24 cellular contexts compared by ENCODE assay signal in genomic region chr6:114055758-114056157, GRCh38.
"Had no signal": no experiment of that assay in that cellular context is flagged by ENCODE, and none has a peak within 500 bp of the region (broad histone marks: within the 10 kb centered on the region; RNA-seq: fewer than 3 reads in every experiment).

No MANE protein-coding gene starts in this region.

- DNase-seq: activated CD4-positive, alpha-beta T cell treated with anti-CD3 and anti-CD28 coated beads for 48 hours; activated CD4-positive, alpha-beta T cell treated with anti-CD3 and anti-CD28 coated beads, Interleukin-2, amount 50 U/mL, for 4 hours; activated CD4-positive, CD25-positive, alpha-beta regulatory T cell treated with anti-CD3 and anti-CD28 coated beads, Interleukin-2, amount 50 U/mL, for 72 hours; activated CD8-positive, alpha-beta memory T cell treated with anti-CD3 and anti-CD28 coated beads, Interleukin-2, amount 10 ng/mL, durations not matched to agents 7 days and 5 days; activated effector memory CD4-positive, alpha-beta T cell treated with anti-CD3 and anti-CD28 coated beads, Interleukin-2, amount 50 U/mL, for 16 hours; activated naive CD4-positive, alpha-beta T cell treated with Interleukin-2 at 50 U/mL for 16 hours; activated naive CD8-positive, alpha-beta T cell treated with anti-CD3 and anti-CD28 coated beads, Interleukin-2, amount 50 U/mL, for 24 hours; activated T-cell treated with anti-CD3 and anti-CD28 coated beads, Interleukin-2, amount 50 U/mL, for 24 hours; brain microvascular endothelial cell; Kasumi-1; NCI-H1105 treated with DMSO at 0.1 percent for 48 hours; NCI-H1436 treated with DMSO at 0.1 percent for 48 hours; NCI-H2107; NCI-H446 treated with DMSO at 0.1 percent for 48 hours; NCI-H524 treated with DMSO at 0.1 percent for 48 hours; NK-92 treated with Interleukin-12 subunit alpha and Interleukin-12 subunit beta, amount 100 ng/mL, for 24 hours; PC-3; SHP77 treated with DMSO at 0.1 percent for 48 hours; T-helper 17 cell; T-helper 9 cell had no signal

- H3K4me1 Mint-ChIP-seq: activated CD8-positive, alpha-beta memory T cell treated with anti-CD3 and anti-CD28 coated beads, Interleukin-2, amount 10 ng/mL, durations not matched to agents 7 days and 5 days; activated naive CD8-positive, alpha-beta T cell treated with anti-CD3 and anti-CD28 coated beads, Interleukin-2, amount 50 U/mL, for 24 hours; T-helper 17 cell had no signal

- H3K4me3 Mint-ChIP-seq: activated CD8-positive, alpha-beta memory T cell treated with anti-CD3 and anti-CD28 coated beads, Interleukin-2, amount 10 ng/mL, durations not matched to agents 7 days and 5 days; activated naive CD8-positive, alpha-beta T cell treated with anti-CD3 and anti-CD28 coated beads, Interleukin-2, amount 50 U/mL, for 24 hours; activated T-cell treated with anti-CD3 and anti-CD28 coated beads, Interleukin-2, amount 50 U/mL, for 24 hours; T-helper 17 cell; WTC11 had no signal

- H3K27me3 Mint-ChIP-seq: activated CD8-positive, alpha-beta memory T cell treated with anti-CD3 and anti-CD28 coated beads, Interleukin-2, amount 10 ng/mL, durations not matched to agents 7 days and 5 days; activated naive CD8-positive, alpha-beta T cell treated with anti-CD3 and anti-CD28 coated beads, Interleukin-2, amount 50 U/mL, for 24 hours; activated T-cell treated with anti-CD3 and anti-CD28 coated beads, Interleukin-2, amount 50 U/mL, for 24 hours had no signal

- H3K4me3 ChIP-seq: cardiac muscle cell, K562 had no signal

- H3K9me3 Mint-ChIP-seq: activated naive CD4-positive, alpha-beta T cell treated with anti-CD3 and anti-CD28 coated beads, Interleukin-2, amount 50 U/mL, for 72 hours; activated naive CD8-positive, alpha-beta T cell treated with anti-CD3 and anti-CD28 coated beads, Interleukin-2, amount 50 U/mL, for 24 hours; activated T-cell treated with anti-CD3 and anti-CD28 coated beads, Interleukin-2, amount 50 U/mL, for 24 hours; WTC11 had no signal

- H3K27ac Mint-ChIP-seq: activated CD8-positive, alpha-beta memory T cell treated with anti-CD3 and anti-CD28 coated beads, Interleukin-2, amount 10 ng/mL, durations not matched to agents 7 days and 5 days; activated naive CD4-positive, alpha-beta T cell treated with anti-CD3 and anti-CD28 coated beads, Interleukin-2, amount 50 U/mL, for 72 hours; activated naive CD8-positive, alpha-beta T cell treated with anti-CD3 and anti-CD28 coated beads, Interleukin-2, amount 50 U/mL, for 24 hours; activated T-cell treated with anti-CD3 and anti-CD28 coated beads, Interleukin-2, amount 50 U/mL, for 24 hours; T-helper 17 cell had no signal

- H3K27me3 ChIP-seq: brain microvascular endothelial cell, cardiac muscle cell had no signal

- H3K36me3 Mint-ChIP-seq: activated CD8-positive, alpha-beta memory T cell treated with anti-CD3 and anti-CD28 coated beads, Interleukin-2, amount 10 ng/mL, durations not matched to agents 7 days and 5 days; activated naive CD4-positive, alpha-beta T cell treated with anti-CD3 and anti-CD28 coated beads, Interleukin-2, amount 50 U/mL, for 72 hours had no signal

- H3K27ac ChIP-seq: brain microvascular endothelial cell, cardiac muscle cell had no signal

- H3K36me3 ChIP-seq: brain microvascular endothelial cell, cardiac muscle cell had no signal
